8 cellular contexts compared by ENCODE assay signal in the genomic region with DNA sequence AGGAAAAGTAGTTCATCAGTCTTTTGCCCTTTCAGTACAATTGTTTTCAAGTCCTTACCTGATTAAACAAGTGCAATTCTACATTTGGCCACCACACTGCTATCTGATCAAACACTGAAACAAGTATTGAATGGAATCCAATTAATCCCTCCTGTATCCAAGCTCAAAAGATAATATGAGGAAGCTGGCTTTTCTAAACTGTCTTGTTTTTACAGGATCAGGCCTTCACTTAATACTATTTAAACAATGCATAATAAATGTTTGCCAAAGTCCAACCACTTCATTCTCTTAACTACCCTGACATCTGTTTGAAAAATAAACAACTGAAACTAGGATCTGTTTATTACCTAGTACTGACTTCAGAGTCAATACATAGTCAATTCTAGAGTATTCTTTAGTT.
DNase-seq lines count a peak whose midpoint lies in the region; ATAC-seq and TF ChIP-seq lines count a peak whose summit lies in the region.

No MANE protein-coding gene starts in this region.

- no peak overlapping the region for H3K4me3 ChIP-seq in GM23248
- no peak overlapping the region for H3K4me3 ChIP-seq in fibroblast of mammary gland (ENCODE audit: control insufficient read depth, low read depth, low read length)
- peak overlapping the region in 1 of 4 donors; percentile 8 for H3K4me3 ChIP-seq in gastrocnemius medialis

- H3K9ac ChIP-seq in GM23248: no peak overlapping the region

- H3F3A ChIP-seq in GM23248 (ENCODE audit: insufficient read depth): no peaks in the 10 kb centered on the region

- peaks cover 8% of the 10 kb centered on the region for H3K4me1 ChIP-seq in GM23248 (ENCODE audit: insufficient read depth)
- peaks cover 7 to 23% of the 10 kb centered on the region in 2 donors for H3K4me1 ChIP-seq in gastrocnemius medialis

- H3K4me2 ChIP-seq in GM23248 (ENCODE audit: unreplicated experiment): no peak overlapping the region

- intact Hi-C loops in gastrocnemius medialis (cut with DNase I; ENCODE audit: low total_unique reads): no loop called here

- no peaks in the 10 kb centered on the region for H3K9me2 ChIP-seq in GM23248 (ENCODE audit: insufficient read depth)

- no peaks in the 10 kb centered on the region for H3K27me3 ChIP-seq in GM23248 (replicated peaks; ENCODE audit: insufficient read depth)
- no peaks in the 10 kb centered on the region for H3K27me3 ChIP-seq in gastrocnemius medialis

- H3K36me3 ChIP-seq in GM23248 (ENCODE audit: low read depth): no peaks in the 10 kb centered on the region
- no peaks in the 10 kb centered on the region for H3K36me3 ChIP-seq in gastrocnemius medialis

- no peak overlapping the region for H2AFZ ChIP-seq in GM23248

- TF ChIP-seq POLR2A in gastrocnemius medialis (IDR thresholded peaks at IDR 0.05): no peak

- no peaks in the 10 kb centered on the region for H3K79me2 ChIP-seq in GM23248 (ENCODE audit: insufficient read depth)

- DNase-seq in GM23248 (peak; percentile 13), NCI-H82 treated with DMSO at 0.1 percent for 48 hours (lab: John Stamatoyannopoulos, UW; ENCODE audit: unreplicated experiment) (peak; percentile 59), fibroblast of mammary gland (ENCODE audit: low read depth) (peak; percentile 21), gastrocnemius medialis (no peak), iPS-NIHi7 (ENCODE audit: extremely low spot score) (no peak), NK-92 (lab: John Stamatoyannopoulos, UW; ENCODE audit: unreplicated experiment) (no peak)
- no peak for DNase-seq in stimulated activated CD4-positive, alpha-beta T cell treated with anti-CD3 and anti-CD28 coated beads, Interleukin-2, amount 100 ng/mL, for 48 hours

- in situ Hi-C loops in GM23248 (cut with MboI): loop anchor here (25.0 kb wide), 1 partner anchor 265 kb away; no protein-coding TSS in a partner anchor
- in situ Hi-C loops in gastrocnemius medialis (cut with MboI; ENCODE audit: low sequenced_read_pairs in 4 of 4): loop anchor here in 1 of 4 donors (25.0 kb wide), 1 partner anchor 265 kb away; no protein-coding TSS in a partner anchor

- TF ChIP-seq CTCF in fibroblast of mammary gland (conservative IDR thresholded peaks at IDR 0.05; ENCODE audit: control insufficient read depth, insufficient read depth, low read depth, low read length): peak; percentile 19
- TF ChIP-seq CTCF in gastrocnemius medialis (IDR thresholded peaks at IDR 0.05 in 4 of 5, conservative IDR thresholded peaks at IDR 0.05 in 1 of 5): peak in 3 of 5 experiments; percentile 14 to 47 (median 36)

- H3K27ac ChIP-seq in GM23248 (no peak overlapping the region), gastrocnemius medialis (peak overlapping the region in 3 of 4 donors; percentile 49 to 57 (median 54))

- ATAC-seq in gastrocnemius medialis (peak in 1 of 2 donors; percentile 48), HG02973 (IDR thresholded peaks at IDR 0.05; ENCODE audit: unreplicated experiment) (no peak)

- H3K9me3 ChIP-seq in GM23248 (ENCODE audit: low read depth): no peaks in the 10 kb centered on the region
- H3K9me3 ChIP-seq in gastrocnemius medialis: no peaks in the 10 kb centered on the region

- no peaks in the 10 kb centered on the region for H4K20me1 ChIP-seq in GM23248 (ENCODE audit: insufficient read depth)

Comparison
In these comparisons a context has a peak if more than half of its experiments do, and no peak if none do; other contexts are left out.
1. DNase-seq: peak in GM23248 (single experiment), NCI-H82 treated with DMSO at 0.1 percent for 48 hours (single experiment) and fibroblast of mammary gland (single experiment); none in gastrocnemius medialis (0 of 2), iPS-NIHi7 (single experiment), NK-92 (single experiment) and stimulated activated CD4-positive, alpha-beta T cell treated with anti-CD3 and anti-CD28 coated beads, Interleukin-2, amount 100 ng/mL, for 48 hours (0 of 2).